Comparison of ENCODE assay signal across 8 cellular contexts in genomic region chr9:35112257-35113020, GRCh38. TPM values are rescaled to one million over a fixed set of nuclear protein-coding genes. Genes with fewer than 3 reads are reported as not detected.
DNase-seq lines count a peak whose midpoint lies in the region; ATAC-seq and TF ChIP-seq lines count a peak whose summit lies in the region.

No MANE protein-coding gene starts in this region.

- H3K4me3 ChIP-seq in CD8-positive, alpha-beta memory T cell (ENCODE audit: low read length): peak overlapping the region; percentile 50
- H3K4me3 ChIP-seq in epithelial cell of proximal tubule (ENCODE audit: low read depth, low read length) (peak overlapping the region; percentile 62), neutrophil (ENCODE audit: low read depth in 1 of 2, low read length in 1 of 2) (peak overlapping the region; percentile 82 to 85)

- peaks cover 52% of the 10 kb centered on the region for H3K4me1 ChIP-seq in CD8-positive, alpha-beta memory T cell (ENCODE audit: insufficient read depth, low read length)
- peaks cover 74 to 78% of the 10 kb centered on the region in 2 experiments for H3K4me1 ChIP-seq in neutrophil (ENCODE audit: control insufficient read depth in 1 of 2, insufficient read depth in 1 of 2, low read depth in 1 of 2, low read length in 1 of 2)

- peaks cover 0 to 1% of the 10 kb centered on the region in 2 donors for H3K27me3 Mint-ChIP-seq in CD8-positive, alpha-beta memory T cell

- no peaks in the 10 kb centered on the region for H3K9me3 Mint-ChIP-seq in CD8-positive, alpha-beta memory T cell

- H3K4me3 Mint-ChIP-seq in CD8-positive, alpha-beta memory T cell: peak overlapping the region; percentile 52 to 85 (median 78)

- DNase-seq in CD8-positive, alpha-beta memory T cell: no peak
- DNase-seq in RPMI7951 (ENCODE audit: low read depth) (peak; percentile 79), epithelial cell of proximal tubule (ENCODE audit: low read depth) (no peak), NCI-H2227 (lab: John Stamatoyannopoulos, UW; ENCODE audit: unreplicated experiment) (no peak), NCI-H526 (lab: John Stamatoyannopoulos, UW) (no peak), GM19240 (ENCODE audit: insufficient read length, low spot score) (no peak)

- no peak for ATAC-seq in GM18907 (IDR thresholded peaks at IDR 0.05; ENCODE audit: unreplicated experiment)

- POLR2A ChIA-PET in CD8-positive, alpha-beta memory T cell (lab: Charles Lee): interaction anchor here (1.6 kb wide), 2 partner anchors 9 to 41 kb away, joined by 7 read pairs; partner anchors contain the start of gene STOML2

- peak overlapping the region; percentile 7 to 95 (median 88) for H3K27ac Mint-ChIP-seq in CD8-positive, alpha-beta memory T cell

- TF ChIP-seq CTCF in epithelial cell of proximal tubule (conservative IDR thresholded peaks at IDR 0.05; ENCODE audit: low read depth, low read length) (no peak), neutrophil (IDR thresholded peaks at IDR 0.05) (no peak)

- no peaks in the 10 kb centered on the region for H3K36me3 ChIP-seq in CD8-positive, alpha-beta memory T cell (ENCODE audit: insufficient read depth, low read length)
- peaks cover 25% of the 10 kb centered on the region for H3K36me3 ChIP-seq in neutrophil

- H3K9me3 ChIP-seq in CD8-positive, alpha-beta memory T cell (ENCODE audit: low read length): no peaks in the 10 kb centered on the region
- no peaks in the 10 kb centered on the region for H3K9me3 ChIP-seq in neutrophil

- H3K27ac ChIP-seq in CD8-positive, alpha-beta memory T cell (ENCODE audit: low read depth, low read length): peak overlapping the region; percentile 35
- H3K27ac ChIP-seq in neutrophil: peak overlapping the region; percentile 98

- H3K4me1 Mint-ChIP-seq in CD8-positive, alpha-beta memory T cell: peaks cover 58 to 71% (median 66%) of the 10 kb centered on the region in 3 donors

- no peaks in the 10 kb centered on the region for H3K27me3 ChIP-seq in CD8-positive, alpha-beta memory T cell (ENCODE audit: insufficient read depth, low read length, poor library complexity, severe bottlenecking)
- H3K27me3 ChIP-seq in neutrophil: no peaks in the 10 kb centered on the region

- H3K36me3 Mint-ChIP-seq in CD8-positive, alpha-beta memory T cell: peaks cover 0 to 7% (median 0%) of the 10 kb centered on the region in 3 donors

- CTCF ChIA-PET in CD8-positive, alpha-beta memory T cell (lab: Charles Lee): interaction anchor here (1.2 to 3.2 kb wide), 5 partner anchors 10 to 491 kb away, joined by 4 to 16 read pairs (median 5); partner anchors contain the start of genes PIGO, STOML2 and VCP

RNA-seq across cellular contexts. Expression of gene ATOSB, which starts 3.2 kb away (rescaled TPM):
- total RNA-seq in CD8-positive, alpha-beta memory T cell: 1 to 10 TPM; 4.4 to 6.3 TPM
- polyA plus RNA-seq in CD8-positive, alpha-beta memory T cell: 6.4 TPM
- 16.6 and 17.5 TPM in 2 replicates for total RNA-seq in RPMI7951 (2014; rRNA removed; shearing (Covaris generic))
- total RNA-seq in epithelial cell of proximal tubule: 14.0 and 27.7 TPM in 2 replicates

RNA-seq across cellular contexts. Expression of gene STOML2, which starts 9.5 kb away (rescaled TPM):
- 100 to 1,000 TPM; 258 to 271 TPM for total RNA-seq in CD8-positive, alpha-beta memory T cell
- 88.9 TPM for polyA plus RNA-seq in CD8-positive, alpha-beta memory T cell
- 136 and 152 TPM in 2 replicates for total RNA-seq in RPMI7951 (2014; rRNA removed; shearing (Covaris generic))
- total RNA-seq in epithelial cell of proximal tubule: 201 and 268 TPM in 2 replicates

RNA-seq across cellular contexts. Expression of gene PIGO, which starts 16.0 kb away (rescaled TPM):
- 10 to 100 TPM; 31.7 to 32.1 TPM for total RNA-seq in CD8-positive, alpha-beta memory T cell
- polyA plus RNA-seq in CD8-positive, alpha-beta memory T cell: 26.4 TPM
- 16.6 and 19.1 TPM in 2 replicates for total RNA-seq in RPMI7951 (2014; rRNA removed; shearing (Covaris generic))
- 18.6 and 27.8 TPM in 2 replicates for total RNA-seq in epithelial cell of proximal tubule

RNA-seq across cellular contexts. Expression of gene FANCG, which starts 32.7 kb away (rescaled TPM):
- 10 to 100 TPM; 90.6 to 95.4 TPM for total RNA-seq in CD8-positive, alpha-beta memory T cell
- polyA plus RNA-seq in CD8-positive, alpha-beta memory T cell: 10.0 TPM
- 28.2 and 32.6 TPM in 2 replicates for total RNA-seq in RPMI7951 (2014; rRNA removed; shearing (Covaris generic))
- total RNA-seq in epithelial cell of proximal tubule: 47.3 and 60.3 TPM in 2 replicates

RNA-seq across cellular contexts. Expression of gene VCP, which starts 40.0 kb away (rescaled TPM):
- 100 to 1,000 TPM; 309 to 323 TPM for total RNA-seq in CD8-positive, alpha-beta memory T cell
- polyA plus RNA-seq in CD8-positive, alpha-beta memory T cell: 195 TPM
- total RNA-seq in RPMI7951 (2014; rRNA removed; shearing (Covaris generic)): 260 and 306 TPM in 2 replicates
- 244 and 371 TPM in 2 replicates for total RNA-seq in epithelial cell of proximal tubule
